ENCODE assay signal across 8 cellular contexts in genomic region chr3:157128771-157129671, GRCh38. TPM values are rescaled to one million over a fixed set of nuclear protein-coding genes. Genes with fewer than 3 reads are reported as not detected.
DNase-seq lines count a peak whose midpoint lies in the region; ATAC-seq and TF ChIP-seq lines count a peak whose summit lies in the region.

No MANE protein-coding gene starts in this region.

- intact Hi-C loops in left cardiac atrium (cut with DNase I): loop anchor here in 1 of 2 donors (2.0 kb wide), 1 partner anchor 36 kb away; no protein-coding TSS in a partner anchor

- H3K36me3 Mint-ChIP-seq in activated T-helper 17 cell treated with anti-CD3 and anti-CD28 coated beads, Interleukin-2, amount 50 U/mL, for 72 hours (ENCODE audit: low read depth): no peaks in the 10 kb centered on the region

- DNase-seq in HT-29 (ENCODE audit: low spot score): peak; percentile 97
- DNase-seq in left cardiac atrium: peak; percentile 36
- DNase-seq in GM20000 (ENCODE audit: low spot score): no peak
- no peak for DNase-seq in WERI-Rb-1
- no peak for DNase-seq in NCI-H146 (lab: John Stamatoyannopoulos, UW)

- no peak overlapping the region for H3K9ac ChIP-seq in skeletal muscle tissue (ENCODE audit: low read depth in 1 of 3, low read length in 3 of 3)

- TF ChIP-seq CTCF in GM20000 (IDR thresholded peaks at IDR 0.05; ENCODE audit: extremely low read depth, missing control alignments): no peak
- TF ChIP-seq CTCF in WERI-Rb-1 (IDR thresholded peaks at IDR 0.05; ENCODE audit: low read depth, low read length): no peak

- no peaks in the 10 kb centered on the region for H3K27me3 Mint-ChIP-seq in activated T-helper 17 cell treated with anti-CD3 and anti-CD28 coated beads, Interleukin-2, amount 50 U/mL, for 72 hours

- H3K36me3 ChIP-seq in skeletal muscle tissue (ENCODE audit: control insufficient read depth in 3 of 3, insufficient read depth in 3 of 3, low read length in 3 of 3): no peaks in the 10 kb centered on the region
- H3K36me3 ChIP-seq in WERI-Rb-1: no peaks in the 10 kb centered on the region

- ATAC-seq in GM19025 (IDR thresholded peaks at IDR 0.05; ENCODE audit: low read depth, unreplicated experiment) (peak; percentile 20), left cardiac atrium (peak; percentile 7 to 11)
- ATAC-seq in activated T-helper 17 cell treated with anti-CD3 and anti-CD28 coated beads, Interleukin-2, amount 50 U/mL, for 72 hours (replicated peaks): peak; percentile 27

- no peaks in the 10 kb centered on the region for H3K9me3 Mint-ChIP-seq in activated T-helper 17 cell treated with anti-CD3 and anti-CD28 coated beads, Interleukin-2, amount 50 U/mL, for 72 hours

- no peaks in the 10 kb centered on the region for H3K27me3 ChIP-seq in skeletal muscle tissue (ENCODE audit: control insufficient read depth in 3 of 3, insufficient read depth in 3 of 3, low read length in 3 of 3)
- H3K27me3 ChIP-seq in WERI-Rb-1 (ENCODE audit: insufficient read depth, low read depth, severe bottlenecking): no peaks in the 10 kb centered on the region

- peak overlapping the region; percentile 78 for H3K27ac ChIP-seq in skeletal muscle tissue (ENCODE audit: low read depth, low read length)
- no peak overlapping the region for H3K27ac ChIP-seq in WERI-Rb-1

- peak overlapping the region; percentile 88 for H3K4me3 Mint-ChIP-seq in activated T-helper 17 cell treated with anti-CD3 and anti-CD28 coated beads, Interleukin-2, amount 50 U/mL, for 72 hours

- peaks cover 39 to 48% (median 41%) of the 10 kb centered on the region in 3 donors for H3K4me1 ChIP-seq in skeletal muscle tissue (ENCODE audit: control insufficient read depth in 3 of 3, insufficient read depth in 3 of 3, low read length in 3 of 3)

- H3K4me3 ChIP-seq in skeletal muscle tissue (ENCODE audit: low read length in 3 of 3) (no peak overlapping the region), WERI-Rb-1 (ENCODE audit: low read depth, low read length) (no peak overlapping the region)

- H3K4me1 Mint-ChIP-seq in activated T-helper 17 cell treated with anti-CD3 and anti-CD28 coated beads, Interleukin-2, amount 50 U/mL, for 72 hours: peaks cover 58% of the 10 kb centered on the region

- peak overlapping the region; percentile 95 for H3K27ac Mint-ChIP-seq in activated T-helper 17 cell treated with anti-CD3 and anti-CD28 coated beads, Interleukin-2, amount 50 U/mL, for 72 hours

- H3K9me3 ChIP-seq in skeletal muscle tissue (ENCODE audit: control insufficient read depth in 3 of 3, low read length in 3 of 3) (no peaks in the 10 kb centered on the region), WERI-Rb-1 (ENCODE audit: severe bottlenecking) (no peaks in the 10 kb centered on the region)

RNA-seq across cellular contexts. Expression of gene CCNL1, which starts 30.9 kb away (rescaled TPM):
- 302 and 313 TPM in 2 replicates for total RNA-seq in HT-29 (2014; rRNA removed; shearing (Covaris generic))
- total RNA-seq in activated T-helper 17 cell treated with anti-CD3 and anti-CD28 coated beads, Interleukin-2, amount 50 U/mL, for 72 hours: 100 to 1,000 TPM; 173 to 194 TPM
- total RNA-seq in left cardiac atrium (10 to 100 TPM; 44.9 to 64.2 TPM), skeletal muscle tissue (52.7 TPM)

Comparison
In these comparisons a context has a peak if more than half of its experiments do, and no peak if none do; other contexts are left out.
1. DNase-seq: peak in HT-29 (single experiment) and left cardiac atrium (single experiment); none in GM20000 (single experiment), WERI-Rb-1 (single experiment) and NCI-H146 (single experiment).
2. Peak in every context shown above with its lines, with median percentiles within 50 percentile points of each other: ATAC-seq.